Comparison of ENCODE assay signal across 8 cellular contexts in genomic region chrX:100928660-100929613, GRCh38. TPM values are rescaled to one million over a fixed set of nuclear protein-coding genes. Genes with fewer than 3 reads are reported as not detected.
DNase-seq lines count a peak whose midpoint lies in the region; ATAC-seq and TF ChIP-seq lines count a peak whose summit lies in the region.

Gene XKRX (minus strand): TSS chrX:100928917. CDS start chrX:100928304, 613 bp downstream.

- no peak for TF ChIP-seq CTCF in Loucy (conservative IDR thresholded peaks at IDR 0.05; ENCODE audit: low read length)
- no peak for TF ChIP-seq CTCF in thoracic aorta (IDR thresholded peaks at IDR 0.05)

- H3K4me3 ChIP-seq in Loucy (ENCODE audit: low read length, poor library complexity, severe bottlenecking) (peak within 1 kb of the TSS; percentile 64), thoracic aorta (peak within 1 kb of the TSS; percentile 66)

- H3K27me3 ChIP-seq in Loucy (ENCODE audit: insufficient read depth, low read length, poor library complexity, severe bottlenecking) = no peaks in the 10 kb centered on the region
- H3K27me3 ChIP-seq in thoracic aorta (replicated peaks; ENCODE audit: insufficient read depth) = no peaks in the 10 kb centered on the region

- H3K4me3 Mint-ChIP-seq in activated CD4-positive, alpha-beta T cell treated with anti-CD3 and anti-CD28 coated beads, Interleukin-2, amount 10 ng/mL, durations not matched to agents 7 days and 5 days = peak within 1 kb of the TSS; percentile 80
- peak within 1 kb of the TSS; percentile 82 to 84 for H3K4me3 Mint-ChIP-seq in effector memory CD8-positive, alpha-beta T cell
- peak within 1 kb of the TSS; percentile 84 to 98 (median 96) for H3K4me3 Mint-ChIP-seq in naive B cell

- H3K27ac Mint-ChIP-seq in activated CD4-positive, alpha-beta T cell treated with anti-CD3 and anti-CD28 coated beads, Interleukin-2, amount 10 ng/mL, durations not matched to agents 7 days and 5 days = no peak within 1 kb of the TSS
- peak within 1 kb of the TSS; percentile 41 to 71 for H3K27ac Mint-ChIP-seq in effector memory CD8-positive, alpha-beta T cell
- H3K27ac Mint-ChIP-seq in naive B cell = peak within 1 kb of the TSS; percentile 61 to 95 (median 94)

- ATAC-seq in GM21423 (IDR thresholded peaks at IDR 0.05; ENCODE audit: unreplicated experiment) (peak; percentile 55), naive B cell (ENCODE audit: low read depth in 2 of 2) (peak; percentile 78 to 81), thoracic aorta (ENCODE audit: insufficient number of reproducible peaks, low FRiP score, low read depth) (no peak)
- peak; percentile 72 for ATAC-seq in effector memory CD8-positive, alpha-beta T cell (replicated peaks)

- no peaks in the 10 kb centered on the region for H3K9me3 Mint-ChIP-seq in activated CD4-positive, alpha-beta T cell treated with anti-CD3 and anti-CD28 coated beads, Interleukin-2, amount 10 ng/mL, durations not matched to agents 7 days and 5 days
- H3K9me3 Mint-ChIP-seq in effector memory CD8-positive, alpha-beta T cell = no peaks in the 10 kb centered on the region
- peaks cover 4 to 16% (median 10%) of the 10 kb centered on the region in 7 donors for H3K9me3 Mint-ChIP-seq in naive B cell

- DNase-seq in COR-L47 (lab: John Stamatoyannopoulos, UW) = peak; percentile 24
- peak; percentile 16 for DNase-seq in activated CD4-positive, alpha-beta T cell treated with anti-CD3 and anti-CD28 coated beads, Interleukin-2, amount 10 ng/mL, durations not matched to agents 7 days and 5 days
- DNase-seq in effector memory CD8-positive, alpha-beta T cell = peak in 1 of 3 experiments; percentile 1
- peak; percentile 42 for DNase-seq in naive B cell
- no peak for DNase-seq in thoracic aorta (ENCODE audit: low spot score)
- DNase-seq in ureter (ENCODE audit: low spot score) = no peak

- CTCF ChIA-PET in activated CD4-positive, alpha-beta T cell treated with anti-CD3 and anti-CD28 coated beads, Interleukin-2, amount 10 ng/mL, durations not matched to agents 7 days and 5 days (lab: Charles Lee) = no interaction called here

- H3K9me3 ChIP-seq in Loucy (ENCODE audit: insufficient read depth, low read depth, low read length) (no peaks in the 10 kb centered on the region), thoracic aorta (no peaks in the 10 kb centered on the region)

- H3K9me2 ChIP-seq in Loucy (replicated peaks; ENCODE audit: low read depth, low read length) = no peaks in the 10 kb centered on the region

- H2AFZ ChIP-seq in Loucy (ENCODE audit: low read length) = peak within 1 kb of the TSS; percentile 86

- no peak within 1 kb of the TSS for H3K9ac ChIP-seq in Loucy (ENCODE audit: low read depth, low read length, poor library complexity, severe bottlenecking)

- H3K79me2 ChIP-seq in Loucy (ENCODE audit: insufficient read depth, low read length) = no peaks in the 10 kb centered on the region

- H3K4me1 ChIP-seq in Loucy (ENCODE audit: insufficient read depth, low read length, poor library complexity, severe bottlenecking) = no peaks in the 10 kb centered on the region
- no peaks in the 10 kb centered on the region for H3K4me1 ChIP-seq in thoracic aorta (ENCODE audit: control insufficient read depth in 1 of 2, low read depth in 2 of 2)

- no peaks in the 10 kb centered on the region for H3K36me3 ChIP-seq in Loucy (ENCODE audit: insufficient read depth, low read length)
- no peaks in the 10 kb centered on the region for H3K36me3 ChIP-seq in thoracic aorta

- no peak within 1 kb of the TSS for H3K27ac ChIP-seq in thoracic aorta

- peaks cover 19% of the 10 kb centered on the region for H3K4me1 Mint-ChIP-seq in activated CD4-positive, alpha-beta T cell treated with anti-CD3 and anti-CD28 coated beads, Interleukin-2, amount 10 ng/mL, durations not matched to agents 7 days and 5 days
- peaks cover 0 to 8% of the 10 kb centered on the region in 2 donors for H3K4me1 Mint-ChIP-seq in effector memory CD8-positive, alpha-beta T cell (ENCODE audit: low read depth in 2 of 2)
- H3K4me1 Mint-ChIP-seq in naive B cell = peaks cover 34 to 43% (median 42%) of the 10 kb centered on the region in 3 donors

- H3K27me3 Mint-ChIP-seq in activated CD4-positive, alpha-beta T cell treated with anti-CD3 and anti-CD28 coated beads, Interleukin-2, amount 10 ng/mL, durations not matched to agents 7 days and 5 days = no peaks in the 10 kb centered on the region
- peaks cover 0 to 13% of the 10 kb centered on the region in 2 donors for H3K27me3 Mint-ChIP-seq in effector memory CD8-positive, alpha-beta T cell
- H3K27me3 Mint-ChIP-seq in naive B cell = no peaks in the 10 kb centered on the region

- no peaks in the 10 kb centered on the region for H3F3A ChIP-seq in Loucy (ENCODE audit: low read depth)

- POLR2A ChIA-PET in activated CD4-positive, alpha-beta T cell treated with anti-CD3 and anti-CD28 coated beads, Interleukin-2, amount 10 ng/mL, durations not matched to agents 7 days and 5 days (lab: Charles Lee) = interaction anchor here (0.6 kb wide), 1 partner anchor 68 kb away, joined by 5 read pairs; no protein-coding TSS in a partner anchor

- no peaks in the 10 kb centered on the region for H4K20me1 ChIP-seq in Loucy (ENCODE audit: insufficient read depth, low read length, poor library complexity, severe bottlenecking)

- peak within 1 kb of the TSS; percentile 65 for H3K4me2 ChIP-seq in Loucy (ENCODE audit: low read depth, low read length, poor library complexity, severe bottlenecking)

- peaks cover 5% of the 10 kb centered on the region for H3K36me3 Mint-ChIP-seq in activated CD4-positive, alpha-beta T cell treated with anti-CD3 and anti-CD28 coated beads, Interleukin-2, amount 10 ng/mL, durations not matched to agents 7 days and 5 days (ENCODE audit: low read depth)
- peaks cover 3% of the 10 kb centered on the region for H3K36me3 Mint-ChIP-seq in effector memory CD8-positive, alpha-beta T cell (ENCODE audit: insufficient read depth)
- peaks cover 0 to 15% of the 10 kb centered on the region in 2 donors for H3K36me3 Mint-ChIP-seq in naive B cell

RNA-seq across cellular contexts. Expression of gene XKRX, which starts in this region (rescaled TPM):
- under 1 TPM; 0.08 to 0.12 TPM for total RNA-seq in activated CD4-positive, alpha-beta T cell treated with anti-CD3 and anti-CD28 coated beads, Interleukin-2, amount 10 ng/mL, durations not matched to agents 7 days and 5 days
- polyA plus RNA-seq in naive B cell (ENCODE audit: low read depth in 6 of 6) = 1 to 10 TPM; 1.5 to 2.8 (median 2.3) TPM
- total RNA-seq in thoracic aorta (1 to 10 TPM in 1 of 2 donors, under 1 TPM in 1; 0.14 to 1.6 TPM), ureter (0.96 TPM)

Comparison
In these comparisons a context has a peak if more than half of its experiments do, and no peak if none do; other contexts are left out.
1. Peak in DNase-seq in activated CD4-positive, alpha-beta T cell treated with anti-CD3 and anti-CD28 coated beads, Interleukin-2, amount 10 ng/mL, durations not matched to agents 7 days and 5 days; RNA of the gene not detected or under 1 TPM.
2. DNase-seq: peak in COR-L47 (single experiment) and naive B cell (single experiment); none in thoracic aorta (single experiment) and ureter (single experiment).
3. Peak in every context shown above with its lines, with median percentiles within 50 percentile points of each other: H3K4me3 Mint-ChIP-seq.